33 cellular contexts compared by ENCODE assay signal in genomic region chr4:176032454-176032853, GRCh38. TPM values are rescaled to one million over a fixed set of nuclear protein-coding genes. Genes with fewer than 3 reads are reported as not detected.
DNase-seq lines count a peak whose midpoint lies in the region; ATAC-seq, FAIRE-seq and TF ChIP-seq lines count a peak whose summit lies in the region.
"Had no signal": no experiment of that assay in that cellular context is flagged by ENCODE, and none has a peak within 500 bp of the region (broad histone marks: within the 10 kb centered on the region; RNA-seq: fewer than 3 reads in every experiment).

No MANE protein-coding gene starts in this region.

- H3K9ac ChIP-seq in K562 (ENCODE audit: insufficient read depth in 1 of 2, low read depth in 2 of 2, low read length in 2 of 2): no peak overlapping the region
- H3K9ac ChIP-seq: BLaER1; BLaER1 treated with 17β-estradiol and CSF1 and Interleukin-3, amounts not matched to agents 10 nM and 100 nM had no signal

- no peak overlapping the region for H3K4me3 Mint-ChIP-seq in CD14-positive monocyte
- no peak overlapping the region for H3K4me3 Mint-ChIP-seq in activated CD4-positive, alpha-beta T cell treated with anti-CD3 and anti-CD28 coated beads for 36 hours
- H3K4me3 Mint-ChIP-seq: B cell; CD4-positive, alpha-beta memory T cell; CD4-positive, alpha-beta T cell; CD4-positive, CD25-positive, alpha-beta regulatory T cell; CD8-positive, alpha-beta memory T cell; CD8-positive, alpha-beta T cell had no signal

- H3K4me2 ChIP-seq in K562 (ENCODE audit: insufficient read depth, low read length): no peak overlapping the region
- H3K4me2 ChIP-seq: A549; BLaER1; BLaER1 treated with 17β-estradiol and CSF1 and Interleukin-3, amounts not matched to agents 10 nM and 100 nM had no signal

- H3K27ac ChIP-seq in HEK293 (ENCODE audit: extremely low read depth, low read depth, low read length) (no peak overlapping the region), K562 (ENCODE audit: extremely low read depth, low read depth, low read length) (no peak overlapping the region), esophagus muscularis mucosa (replicated peaks in 1 of 4) (no peak overlapping the region)
- H3K27ac ChIP-seq: 22Rv1; A549; BLaER1; BLaER1 treated with 17β-estradiol and CSF1 and Interleukin-3, amounts not matched to agents 10 nM and 100 nM; C4-2B had no signal

- no peaks in the 10 kb centered on the region for H3K4me1 Mint-ChIP-seq in CD14-positive monocyte
- no peaks in the 10 kb centered on the region for H3K4me1 Mint-ChIP-seq in activated CD4-positive, alpha-beta T cell treated with anti-CD3 and anti-CD28 coated beads for 36 hours
- H3K4me1 Mint-ChIP-seq: CD4-positive, alpha-beta memory T cell; CD4-positive, CD25-positive, alpha-beta regulatory T cell; CD8-positive, alpha-beta memory T cell had no signal

- no peaks in the 10 kb centered on the region for H3K27me3 ChIP-seq in K562 (ENCODE audit: control insufficient read depth in 2 of 2, insufficient read depth in 2 of 2, low read length in 2 of 2)
- no peaks in the 10 kb centered on the region for H3K27me3 ChIP-seq in esophagus muscularis mucosa
- H3K27me3 ChIP-seq: BLaER1; BLaER1 treated with 17β-estradiol and CSF1 and Interleukin-3, amounts not matched to agents 10 nM and 100 nM had no signal

- no peak for TF ChIP-seq RAD21 in K562 (CRISPR knock-in tag; conservative IDR thresholded peaks at IDR 0.05 in 1 of 2, IDR thresholded peaks at IDR 0.05 in 1 of 2)

- POLR2A ChIA-PET in HEK293 (lab: Yijun Ruan, JAX): no interaction called here
- POLR2A ChIA-PET in K562 (lab: Yijun Ruan, JAX): no interaction called here
- POLR2A ChIA-PET in activated CD4-positive, alpha-beta T cell treated with anti-CD3 and anti-CD28 coated beads for 36 hours (lab: Charles Lee): no interaction called here

- in situ Hi-C loops in K562 (cut with MboI): no loop called here

- TF ChIP-seq CTCF in HEK293 (tag by site-specific recombination; IDR thresholded peaks at IDR 0.05) (no peak), K562 (IDR thresholded peaks at IDR 0.05 in 2 of 3, conservative IDR thresholded peaks at IDR 0.05 in 1 of 3; ENCODE audit: insufficient read depth in 2 of 3, low read depth in 1 of 3, low read length in 3 of 3) (no peak), CD14-positive monocyte (IDR thresholded peaks at IDR 0.05) (no peak), esophagus muscularis mucosa (IDR thresholded peaks at IDR 0.05) (no peak)

- no peaks in the 10 kb centered on the region for H3K9me1 ChIP-seq in K562 (ENCODE audit: control insufficient read depth, insufficient read depth, low read length)

- FAIRE-seq in K562 (lab: Jason Lieb, UNC) (no peak), colon (lab: Jason Lieb, UNC) (peak; percentile 66)
- FAIRE-seq: A204.1, A549, D721Med had no signal

- H3K27ac Mint-ChIP-seq in CD14-positive monocyte: no peak overlapping the region
- H3K27ac Mint-ChIP-seq in activated CD4-positive, alpha-beta T cell treated with anti-CD3 and anti-CD28 coated beads for 36 hours: no peak overlapping the region
- H3K27ac Mint-ChIP-seq: B cell; CD4-positive, alpha-beta memory T cell; CD4-positive, alpha-beta T cell; CD4-positive, CD25-positive, alpha-beta regulatory T cell; CD8-positive, alpha-beta memory T cell; CD8-positive, alpha-beta T cell had no signal

- H3K79me2 ChIP-seq in K562 (ENCODE audit: control insufficient read depth, insufficient read depth, low read length): no peaks in the 10 kb centered on the region

- H2AFZ ChIP-seq in K562 (ENCODE audit: low read depth, low read length): no peak overlapping the region

- intact Hi-C loops in K562 (cut with micrococcal nuclease) (loop anchor here (10.0 kb wide), 1 partner anchor 312 kb away; no protein-coding TSS in a partner anchor), CD14-positive monocyte (cut with micrococcal nuclease) (no loop called here), esophagus muscularis mucosa (cut with DNase I) (loop anchor here (5.0 to 10.0 kb wide), 2 partner anchors 85 to 92 kb away; no protein-coding TSS in a partner anchor)
- intact Hi-C loops in activated CD4-positive, alpha-beta T cell treated with anti-CD3 and anti-CD28 coated beads for 36 hours (cut with DNase I, micrococcal nuclease): no loop called here

- CTCF ChIA-PET in HEK293 (lab: Yijun Ruan, JAX): no interaction called here
- CTCF ChIA-PET in K562 (lab: Yijun Ruan, JAX; ENCODE audit: low intra/inter-chr PET ratio): no interaction called here
- CTCF ChIA-PET in activated CD4-positive, alpha-beta T cell treated with anti-CD3 and anti-CD28 coated beads for 36 hours (lab: Charles Lee): no interaction called here

- DNase-seq in K562 (ENCODE audit: extremely low read depth in 1 of 4, low spot score in 3 of 4) (no peak), CD14-positive monocyte (ENCODE audit: low spot score) (no peak), esophagus muscularis mucosa (ENCODE audit: extremely low spot score) (no peak)
- DNase-seq in activated CD4-positive, alpha-beta T cell treated with anti-CD3 and anti-CD28 coated beads for 36 hours: no peak
- DNase-seq: 8988T; ACHN; AML-193; BE2C; C1 segment of cervical spinal cord; Caco-2; Calu3; CD4-positive, alpha-beta memory T cell; CD4-positive, alpha-beta T cell; CD4-positive, CD25-positive, alpha-beta regulatory T cell; CD8-positive, alpha-beta memory T cell; CD8-positive, alpha-beta T cell; COR-L47; DMS 273 treated with DMSO at 0.1 percent for 48 hours; DMS153; DMS53; DMS79; DMS79 treated with DMSO at 0.1 percent for 48 hours; DND-41 had no signal

- H3K27me3 Mint-ChIP-seq in CD14-positive monocyte (ENCODE audit: low read depth in 3 of 3): peaks cover 0 to 6% (median 1%) of the 10 kb centered on the region in 3 donors
- H3K27me3 Mint-ChIP-seq in activated CD4-positive, alpha-beta T cell treated with anti-CD3 and anti-CD28 coated beads for 36 hours: peaks cover 6% of the 10 kb centered on the region
- H3K27me3 Mint-ChIP-seq: B cell; CD4-positive, alpha-beta memory T cell; CD4-positive, alpha-beta T cell; CD4-positive, CD25-positive, alpha-beta regulatory T cell; CD8-positive, alpha-beta memory T cell had no signal

- ATAC-seq in K562: no peak
- ATAC-seq in activated CD4-positive, alpha-beta T cell treated with anti-CD3 and anti-CD28 coated beads for 36 hours: no peak
- ATAC-seq: A549; CD8-positive, alpha-beta T cell had no signal

- no TSS peak for BruUV-seq in K562 (replicated peaks; lab: Mats Ljungman, UMichigan)

- no peaks in the 10 kb centered on the region for H3K36me3 Mint-ChIP-seq in CD14-positive monocyte
- H3K36me3 Mint-ChIP-seq in activated CD4-positive, alpha-beta T cell treated with anti-CD3 and anti-CD28 coated beads for 36 hours (ENCODE audit: low read depth): no peaks in the 10 kb centered on the region
- H3K36me3 Mint-ChIP-seq: CD4-positive, alpha-beta memory T cell; CD4-positive, CD25-positive, alpha-beta regulatory T cell; CD8-positive, alpha-beta memory T cell; CD8-positive, alpha-beta T cell had no signal

- no peak for TF ChIP-seq POLR2A in K562 (conservative IDR thresholded peaks at IDR 0.05)
- no peak for TF ChIP-seq POLR2A in esophagus muscularis mucosa (IDR thresholded peaks at IDR 0.05; ENCODE audit: low read depth)

- H3K4me1 ChIP-seq in HEK293 (ENCODE audit: control insufficient read depth, insufficient read depth, low read length): no peaks in the 10 kb centered on the region
- no peaks in the 10 kb centered on the region for H3K4me1 ChIP-seq in K562 (replicated peaks in 1 of 2; ENCODE audit: control insufficient read depth in 2 of 2, insufficient read depth in 2 of 2, low read length in 2 of 2)
- H3K4me1 ChIP-seq in esophagus muscularis mucosa: peaks cover 0 to 15% (median 10%) of the 10 kb centered on the region in 4 donors
- H3K4me1 ChIP-seq: A549, BE2C, BLaER1, Caco-2 had no signal

- H3K9me3 ChIP-seq in HEK293 (ENCODE audit: control insufficient read depth, insufficient read depth, low read depth, low read length): no peaks in the 10 kb centered on the region
- H3K9me3 ChIP-seq in K562 (replicated peaks; ENCODE audit: control insufficient read depth, insufficient read depth, low read depth, low read length): no peaks in the 10 kb centered on the region; the same call in 1 of the 2 replicates
- H3K9me3 ChIP-seq in esophagus muscularis mucosa: no peaks in the 10 kb centered on the region
- H3K9me3 ChIP-seq: A549; BE2C; BLaER1; BLaER1 treated with 17β-estradiol and CSF1 and Interleukin-3, amounts not matched to agents 10 nM and 100 nM; Caco-2 had no signal

- H3K9me3 Mint-ChIP-seq in CD14-positive monocyte: no peaks in the 10 kb centered on the region
- H3K9me3 Mint-ChIP-seq in activated CD4-positive, alpha-beta T cell treated with anti-CD3 and anti-CD28 coated beads for 36 hours (ENCODE audit: low read depth): peaks cover 3% of the 10 kb centered on the region
- H3K9me3 Mint-ChIP-seq: CD4-positive, alpha-beta memory T cell; CD4-positive, alpha-beta T cell; CD8-positive, alpha-beta T cell had no signal

- H3K4me3 ChIP-seq in HEK293 (ENCODE audit: low read depth, low read length) (no peak overlapping the region), K562 (no peak overlapping the region), esophagus muscularis mucosa (no peak overlapping the region)
- H3K4me3 ChIP-seq: A549; BLaER1; BLaER1 treated with 17β-estradiol and CSF1 and Interleukin-3, amounts not matched to agents 10 nM and 100 nM had no signal

- H3K36me3 ChIP-seq in HEK293 (ENCODE audit: control insufficient read depth in 2 of 2, insufficient read depth in 1 of 2, low read length in 2 of 2) (no peaks in the 10 kb centered on the region), K562 (ENCODE audit: control insufficient read depth, insufficient read depth, low read length) (no peaks in the 10 kb centered on the region), esophagus muscularis mucosa (no peaks in the 10 kb centered on the region)
- H3K36me3 ChIP-seq: BE2C; BLaER1; BLaER1 treated with 17β-estradiol and CSF1 and Interleukin-3, amounts not matched to agents 10 nM and 100 nM had no signal

- TF ChIP-seq EP300 in K562 (IDR thresholded peaks at IDR 0.05; ENCODE audit: low read length) (no peak), esophagus muscularis mucosa (IDR thresholded peaks at IDR 0.05) (no peak)

- no peaks in the 10 kb centered on the region for H4K20me1 ChIP-seq in K562 (replicated peaks; ENCODE audit: control insufficient read depth, insufficient read depth, low read length)
- H4K20me1 ChIP-seq: BLaER1; BLaER1 treated with 17β-estradiol and CSF1 and Interleukin-3, amounts not matched to agents 10 nM and 100 nM had no signal

RNA-seq across cellular contexts. Expression of gene WDR17, which starts 33.2 kb away (rescaled TPM):
- total RNA-seq in K562 (2011; cell fraction: chromatin; rRNA removed; ENCODE audit: low replicate concordance): not detected in 2 replicates
- not detected in 2 replicates for total RNA-seq in K562 (2011; cell fraction: nucleolus; rRNA removed)
- total RNA-seq in K562 (2011; cell fraction: nucleoplasm; rRNA removed): not detected in 2 replicates
- total RNA-seq in K562 (2014; rRNA removed): not detected in 2 replicates
- total RNA-seq in K562 (2014; rRNA removed; fragmentation: Illumina TruSeq; extraction: Trizol): not detected in 2 replicates
- 0.04 and 0.23 TPM in 2 replicates for total RNA-seq in K562 (2015; rRNA removed; fragmentation: Illumina TruSeq; extraction: Trizol)
- 0.04 TPM in 1 of 2 replicates, not detected in the other for total RNA-seq in K562 (2021)
- polyA plus RNA-seq in K562 (2011; rRNA removed): 0.07 TPM in 1 of 2 replicates, not detected in the other
- not detected in 2 replicates for polyA plus RNA-seq in K562 (2011; cell fraction: cytosol; rRNA removed)
- polyA plus RNA-seq in K562 (2011; cell fraction: nucleus; rRNA removed): not detected in 2 replicates
- 0.01 and 0.07 TPM in 2 replicates for polyA plus RNA-seq in K562 (2012)
- not detected in 2 replicates for polyA plus RNA-seq in K562 (2014; fragmentation: Illumina TruSeq; extraction: Trizol)
- not detected for polyA plus RNA-seq in K562 (2014; fragmentation: Nextera tagmentation; extraction: Ambion mirVana)
- not detected in 2 replicates for polyA plus RNA-seq in K562 (2014; rRNA removed)
- polyA minus RNA-seq in K562 (2011; rRNA and poly(A)+ RNA removed): not detected in 2 replicates
- not detected in 2 replicates for polyA minus RNA-seq in K562 (2011; cell fraction: cytosol; rRNA and poly(A)+ RNA removed)
- polyA minus RNA-seq in K562 (2011; cell fraction: nucleus; rRNA and poly(A)+ RNA removed): not detected in 2 replicates
- 1 to 10 TPM in 1 of 2 donors, under 1 TPM in 1; 0.22 to 1.1 TPM for polyA plus RNA-seq in CD14-positive monocyte
- total RNA-seq in activated CD4-positive, alpha-beta T cell treated with anti-CD3 and anti-CD28 coated beads for 36 hours: 1 to 10 TPM; 2.2 to 2.5 TPM
- total RNA-seq in esophagus muscularis mucosa: 1 to 10 TPM; 2.8 to 4.8 (median 3.2) TPM
- polyA plus RNA-seq: CD8-positive, alpha-beta memory T cell had no signal

Comparison
In these comparisons a context has a peak if more than half of its experiments do, and no peak if none do; other contexts are left out.
1. intact Hi-C loops: an anchor here in K562 (10.0 kb wide) and esophagus muscularis mucosa (5.0 to 10.0 kb wide); none called in CD14-positive monocyte and activated CD4-positive, alpha-beta T cell treated with anti-CD3 and anti-CD28 coated beads for 36 hours.
2. Of the 44 proteins assayed by ChIP-seq in both K562 and HEK293: peak only in K562: none; only in HEK293: ZBTB17; in both: none; in neither: 43.